In the genomic region with DNA sequence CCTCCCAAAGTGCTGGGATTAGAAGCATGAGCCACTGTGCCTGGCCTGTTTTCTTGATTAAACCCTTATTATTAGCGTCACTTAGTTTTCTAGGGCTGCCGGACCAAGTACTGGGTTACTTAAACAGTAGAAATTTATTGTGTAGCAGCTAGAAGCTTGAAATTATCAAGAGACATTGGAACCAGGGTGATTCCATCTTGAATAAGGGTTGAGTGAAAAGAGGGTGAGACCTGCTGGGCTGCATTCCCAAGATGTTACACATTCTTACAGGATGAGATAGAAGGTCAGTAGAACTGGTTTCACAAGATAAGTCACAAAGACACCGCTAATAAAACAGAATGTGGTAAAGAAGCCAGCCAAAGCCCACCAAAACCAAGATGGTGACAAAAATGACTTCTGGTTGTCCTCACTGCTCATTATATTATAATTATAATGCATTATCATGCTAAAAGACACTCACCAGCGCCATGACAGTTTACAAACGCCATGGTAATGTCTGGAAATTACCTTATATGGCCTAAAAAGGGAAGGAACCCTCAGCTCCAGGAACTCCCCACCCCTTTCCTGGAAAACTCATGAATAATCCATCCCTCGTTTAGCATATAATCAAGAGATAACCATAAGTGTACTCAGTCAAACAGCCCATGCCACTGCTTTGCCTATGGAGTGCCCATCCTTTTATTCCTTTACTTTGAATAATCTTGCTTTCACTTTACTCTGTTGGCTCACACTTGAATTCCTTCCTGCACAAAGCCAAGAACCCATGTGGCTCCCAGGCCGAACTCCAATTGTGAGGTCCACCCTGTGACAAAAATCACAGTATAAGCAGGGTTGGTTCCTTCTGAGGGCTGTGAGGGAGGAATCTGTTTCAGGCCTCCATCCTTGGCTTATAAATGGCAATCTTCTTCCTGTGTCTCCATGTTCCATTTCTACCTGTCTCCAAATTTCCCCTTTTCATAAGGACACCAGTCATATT, we compare ENCODE assay signal across 11 cellular contexts. TPM values are rescaled to one million over a fixed set of nuclear protein-coding genes. Genes with fewer than 3 reads are reported as not detected.
DNase-seq lines count a peak whose midpoint lies in the region; ATAC-seq, FAIRE-seq and TF ChIP-seq lines count a peak whose summit lies in the region.
"Had no signal": no experiment of that assay in that cellular context is flagged by ENCODE, and none has a peak within 500 bp of the region (broad histone marks: within the 10 kb centered on the region; RNA-seq: fewer than 3 reads in every experiment).

No MANE protein-coding gene starts in this region.

- peak overlapping the region; percentile 65 for H3K27ac ChIP-seq in keratinocyte (ENCODE audit: control insufficient read depth, insufficient read depth, low read length)
- H3K27ac ChIP-seq: suprapubic skin had no signal

- H3K4me3 ChIP-seq in bronchial epithelial cell (ENCODE audit: low read depth, low read length) (no peak overlapping the region), keratinocyte (ENCODE audit: control insufficient read depth in 2 of 3, extremely low read depth in 1 of 3, insufficient read depth in 2 of 3, low read depth in 1 of 3, low read length in 3 of 3) (peak overlapping the region in 1 of 3 experiments; percentile 22)
- H3K4me3 ChIP-seq: suprapubic skin had no signal

- H3K27ac Mint-ChIP-seq in activated CD4-positive, alpha-beta T cell treated with anti-CD3 and anti-CD28 coated beads for 36 hours: no peak overlapping the region
- H3K27ac Mint-ChIP-seq: activated naive CD8-positive, alpha-beta T cell treated with anti-CD3 and anti-CD28 coated beads, Interleukin-2, amount 10 ng/mL, durations not matched to agents 7 days and 5 days had no signal

- no peak for ATAC-seq in HG03196 (IDR thresholded peaks at IDR 0.05; ENCODE audit: unreplicated experiment)
- no peak for ATAC-seq in GM21737 (IDR thresholded peaks at IDR 0.05; ENCODE audit: unreplicated experiment)
- no peak for ATAC-seq in activated CD4-positive, alpha-beta T cell treated with anti-CD3 and anti-CD28 coated beads for 36 hours

- no peak overlapping the region for H3K4me3 Mint-ChIP-seq in activated CD4-positive, alpha-beta T cell treated with anti-CD3 and anti-CD28 coated beads for 36 hours
- H3K4me3 Mint-ChIP-seq: activated naive CD8-positive, alpha-beta T cell treated with anti-CD3 and anti-CD28 coated beads, Interleukin-2, amount 10 ng/mL, durations not matched to agents 7 days and 5 days had no signal

- dilution Hi-C loops in keratinocyte (cut with MboI; ENCODE audit: extremely low pct_ligation_motif_present, low sequenced_read_pairs): no loop called here

- CTCF ChIA-PET in activated CD4-positive, alpha-beta T cell treated with anti-CD3 and anti-CD28 coated beads for 36 hours (lab: Charles Lee): interaction anchor here (0.7 kb wide), 1 partner anchor 92 kb away, joined by 3 read pairs; no protein-coding TSS in a partner anchor

- no peaks in the 10 kb centered on the region for H3K36me3 ChIP-seq in bronchial epithelial cell (ENCODE audit: control insufficient read depth, insufficient read depth, low read length)
- H3K36me3 ChIP-seq in keratinocyte (ENCODE audit: control insufficient read depth in 2 of 2, extremely low read depth in 1 of 2, insufficient read depth in 2 of 2, low read length in 2 of 2): no peaks in the 10 kb centered on the region
- H3K36me3 ChIP-seq: suprapubic skin had no signal

- TF ChIP-seq CTCF in bronchial epithelial cell (IDR thresholded peaks at IDR 0.05; ENCODE audit: insufficient read depth, low read length, severe bottlenecking) (no peak), keratinocyte (optimal IDR thresholded peaks at IDR 0.05 in 1 of 3, IDR thresholded peaks at IDR 0.05 in 1 of 3, conservative IDR thresholded peaks at IDR 0.05 in 1 of 3; ENCODE audit: extremely low read depth in 1 of 3, insufficient read depth in 2 of 3, low read length in 3 of 3) (no peak), D721Med (IDR thresholded peaks at IDR 0.05; ENCODE audit: insufficient read depth, missing control alignments) (no peak)

- H3K4me2 ChIP-seq in keratinocyte (ENCODE audit: control insufficient read depth, extremely low read depth, insufficient read depth, low read depth, low read length): peak overlapping the region; percentile 67

- H4K20me1 ChIP-seq in keratinocyte (ENCODE audit: control insufficient read depth, extremely low read depth, insufficient read depth, low read length): no peaks in the 10 kb centered on the region

- intact Hi-C loops in activated CD4-positive, alpha-beta T cell treated with anti-CD3 and anti-CD28 coated beads for 36 hours (cut with DNase I, micrococcal nuclease): no loop called here

- H3K4me1 ChIP-seq in keratinocyte (ENCODE audit: control insufficient read depth, extremely low read depth, insufficient read depth, low read length): peaks cover 36% of the 10 kb centered on the region

- FAIRE-seq in bronchial epithelial cell (lab: Jason Lieb, UNC) (no peak), keratinocyte (lab: Jason Lieb, UNC) (peak; percentile 96), D721Med (lab: Jason Lieb, UNC) (no peak)

- POLR2A ChIA-PET in activated CD4-positive, alpha-beta T cell treated with anti-CD3 and anti-CD28 coated beads for 36 hours (lab: Charles Lee): no interaction called here

- peak; percentile 26 to 38 for DNase-seq in NCI-H526 (lab: John Stamatoyannopoulos, UW)
- DNase-seq in NCI-H526 treated with DMSO at 0.1 percent for 48 hours (lab: John Stamatoyannopoulos, UW): no peak
- peak; percentile 95 for DNase-seq in bronchial epithelial cell (ENCODE audit: low read depth)
- DNase-seq in keratinocyte (ENCODE audit: low read depth, low spot score): peak; percentile 54
- no peak for DNase-seq in activated CD4-positive, alpha-beta T cell treated with anti-CD3 and anti-CD28 coated beads for 36 hours
- no peak for DNase-seq in D721Med (ENCODE audit: insufficient read length, low spot score)
- DNase-seq: activated CD4-positive, alpha-beta T cell treated with anti-CD3 and anti-CD28 coated beads for 48 hours; activated naive CD8-positive, alpha-beta T cell treated with anti-CD3 and anti-CD28 coated beads, Interleukin-2, amount 10 ng/mL, durations not matched to agents 7 days and 5 days had no signal

- H3K9me3 ChIP-seq in keratinocyte (ENCODE audit: control insufficient read depth, low read depth, low read length): no peaks in the 10 kb centered on the region
- H3K9me3 ChIP-seq: suprapubic skin had no signal

- no peaks in the 10 kb centered on the region for H3K36me3 Mint-ChIP-seq in activated CD4-positive, alpha-beta T cell treated with anti-CD3 and anti-CD28 coated beads for 36 hours (ENCODE audit: low read depth)
- H3K36me3 Mint-ChIP-seq: activated naive CD8-positive, alpha-beta T cell treated with anti-CD3 and anti-CD28 coated beads, Interleukin-2, amount 10 ng/mL, durations not matched to agents 7 days and 5 days had no signal

- H3K79me2 ChIP-seq in keratinocyte (ENCODE audit: control insufficient read depth, insufficient read depth, low read length): no peaks in the 10 kb centered on the region

- no peaks in the 10 kb centered on the region for H3K9me3 Mint-ChIP-seq in activated CD4-positive, alpha-beta T cell treated with anti-CD3 and anti-CD28 coated beads for 36 hours (ENCODE audit: low read depth)
- H3K9me3 Mint-ChIP-seq: activated naive CD8-positive, alpha-beta T cell treated with anti-CD3 and anti-CD28 coated beads, Interleukin-2, amount 10 ng/mL, durations not matched to agents 7 days and 5 days had no signal

- H3K9ac ChIP-seq in keratinocyte (ENCODE audit: control insufficient read depth, extremely low read depth, insufficient read depth, low read length): no peak overlapping the region

- H3K27me3 ChIP-seq in bronchial epithelial cell (ENCODE audit: control insufficient read depth, insufficient read depth, low read length): no peaks in the 10 kb centered on the region
- H3K27me3 ChIP-seq in keratinocyte (ENCODE audit: control insufficient read depth, extremely low read depth, insufficient read depth, low read length): no peaks in the 10 kb centered on the region
- H3K27me3 ChIP-seq: suprapubic skin had no signal

- H3K27me3 Mint-ChIP-seq in activated CD4-positive, alpha-beta T cell treated with anti-CD3 and anti-CD28 coated beads for 36 hours: peaks cover 22% of the 10 kb centered on the region

- no peaks in the 10 kb centered on the region for H3K9me1 ChIP-seq in keratinocyte (ENCODE audit: control insufficient read depth, extremely low read depth, insufficient read depth, low read length)

- no peaks in the 10 kb centered on the region for H3K4me1 Mint-ChIP-seq in activated CD4-positive, alpha-beta T cell treated with anti-CD3 and anti-CD28 coated beads for 36 hours
- H3K4me1 Mint-ChIP-seq: activated naive CD8-positive, alpha-beta T cell treated with anti-CD3 and anti-CD28 coated beads, Interleukin-2, amount 10 ng/mL, durations not matched to agents 7 days and 5 days had no signal

- H2AFZ ChIP-seq in keratinocyte (ENCODE audit: control insufficient read depth, low read length): peak overlapping the region; percentile 34

RNA-seq across cellular contexts. Expression of a gene that starts 18.9 kb away (rescaled TPM):
- total RNA-seq in bronchial epithelial cell: 45.3 and 45.6 TPM in 2 replicates
- 59.0 to 93.9 TPM (median 67.1 TPM) in 3 replicates for polyA plus RNA-seq in keratinocyte
- 5.4 TPM for polyA plus RNA-seq in keratinocyte (2011; ENCODE audit: low read depth)
- polyA plus RNA-seq in keratinocyte (2011; cell fraction: cytosol; rRNA removed): 29.1 and 39.5 TPM in 2 replicates
- polyA plus RNA-seq in keratinocyte (2011; cell fraction: nucleus; rRNA removed): 75.1 and 87.2 TPM in 2 replicates
- polyA plus RNA-seq in keratinocyte (2012; ENCODE audit: low replicate concordance): 12.2 and 72.7 TPM in 2 replicates
- 82.5 to 110 TPM (median 97.8 TPM) in 3 replicates for polyA minus RNA-seq in keratinocyte
- polyA minus RNA-seq in keratinocyte (2011; cell fraction: cytosol; rRNA and poly(A)+ RNA removed): 56.2 TPM
- polyA minus RNA-seq in keratinocyte (2011; cell fraction: nucleus; rRNA and poly(A)+ RNA removed): 50.8 and 105 TPM in 2 replicates
- total RNA-seq in activated CD4-positive, alpha-beta T cell treated with anti-CD3 and anti-CD28 coated beads for 36 hours: under 1 TPM; 0.66 to 0.83 TPM

Comparison
In these comparisons a context has a peak if more than half of its experiments do, and no peak if none do; other contexts are left out.
1. DNase-seq: peak in NCI-H526 (2 of 2), bronchial epithelial cell (single experiment) and keratinocyte (single experiment); none in NCI-H526 treated with DMSO at 0.1 percent for 48 hours (single experiment), activated CD4-positive, alpha-beta T cell treated with anti-CD3 and anti-CD28 coated beads for 36 hours (single experiment) and D721Med (single experiment).
2. RNA of a gene that starts 18.9 kb away (total RNA-seq): 45.3 to 45.6 TPM in bronchial epithelial cell; 0.66 to 0.83 TPM in activated CD4-positive, alpha-beta T cell treated with anti-CD3 and anti-CD28 coated beads for 36 hours; every median in the first group is over 10 times any median in the second.